ENCODE assay signal across 13 cellular contexts in genomic region chr10:118504044-118504944, GRCh38.
DNase-seq lines count a peak whose midpoint lies in the region; ATAC-seq and TF ChIP-seq lines count a peak whose summit lies in the region.
"Had no signal": no experiment of that assay in that cellular context is flagged by ENCODE, and none has a peak within 500 bp of the region (broad histone marks: within the 10 kb centered on the region; RNA-seq: fewer than 3 reads in every experiment).

No MANE protein-coding gene starts in this region.

- peak; percentile 1 for DNase-seq in DMS 273 (lab: John Stamatoyannopoulos, UW; ENCODE audit: unreplicated experiment)
- DNase-seq in DMS 273 treated with DMSO at 0.1 percent for 48 hours (lab: John Stamatoyannopoulos, UW) = no peak
- peak; percentile 36 to 52 for DNase-seq in NOMO-1 (lab: John Stamatoyannopoulos, UW; ENCODE audit: unreplicated experiment in 2 of 2)
- peak; percentile 61 for DNase-seq in epithelial cell of proximal tubule (ENCODE audit: low read depth)
- no peak for DNase-seq in smooth muscle cell (lab: John Stamatoyannopoulos, UW; ENCODE audit: unreplicated experiment)
- no peak for DNase-seq in chondrocyte (ENCODE audit: low spot score)
- DNase-seq in stimulated activated naive CD8-positive, alpha-beta T cell treated with anti-CD3 and anti-CD28 coated beads, Interleukin-15, amount 100 ng/mL, for 72 hours = no peak
- no peak for DNase-seq in RPMI8226
- DNase-seq: heart right ventricle, NCI-H1417 treated with DMSO at 0.1 percent for 48 hours, WERI-Rb-1 had no signal

- peaks cover 4% of the 10 kb centered on the region for H3K4me1 Mint-ChIP-seq in chondrocyte (ENCODE audit: low read depth)
- no peaks in the 10 kb centered on the region for H3K4me1 Mint-ChIP-seq in stimulated activated naive CD8-positive, alpha-beta T cell treated with anti-CD3 and anti-CD28 coated beads, Interleukin-15, amount 100 ng/mL, for 72 hours

- no peaks in the 10 kb centered on the region for H3K9me3 ChIP-seq in smooth muscle cell (replicated peaks; ENCODE audit: low read depth)
- H3K9me3 ChIP-seq: heart right ventricle had no signal

- H3K27me3 ChIP-seq in smooth muscle cell (ENCODE audit: low read depth) = no peaks in the 10 kb centered on the region

- H3K36me3 Mint-ChIP-seq in chondrocyte (ENCODE audit: low read depth) = no peaks in the 10 kb centered on the region
- H3K36me3 Mint-ChIP-seq: activated naive CD4-positive, alpha-beta T cell treated with anti-CD3 and anti-CD28 coated beads, Interleukin-2, amount 50 U/mL, for 24 hours had no signal

- no peaks in the 10 kb centered on the region for H3F3A ChIP-seq in smooth muscle cell (ENCODE audit: low read depth)

- TF ChIP-seq CTCF in epithelial cell of proximal tubule (conservative IDR thresholded peaks at IDR 0.05; ENCODE audit: low read depth, low read length) (no peak), smooth muscle cell (IDR thresholded peaks at IDR 0.05; ENCODE audit: borderline replicate concordance, insufficient read depth, poor library complexity, severe bottlenecking) (no peak), chondrocyte (IDR thresholded peaks at IDR 0.05) (no peak)

- H3K4me3 Mint-ChIP-seq in chondrocyte (ENCODE audit: unreplicated experiment) = no peak overlapping the region
- no peak overlapping the region for H3K4me3 Mint-ChIP-seq in stimulated activated naive CD8-positive, alpha-beta T cell treated with anti-CD3 and anti-CD28 coated beads, Interleukin-15, amount 100 ng/mL, for 72 hours
- H3K4me3 Mint-ChIP-seq: activated naive CD4-positive, alpha-beta T cell treated with anti-CD3 and anti-CD28 coated beads, Interleukin-2, amount 50 U/mL, for 24 hours had no signal

- ATAC-seq in stimulated activated naive CD8-positive, alpha-beta T cell treated with anti-CD3 and anti-CD28 coated beads, Interleukin-15, amount 100 ng/mL, for 72 hours = no peak

- no peak overlapping the region for H3K4me3 ChIP-seq in epithelial cell of proximal tubule (ENCODE audit: low read depth, low read length)
- H3K4me3 ChIP-seq in smooth muscle cell = no peak overlapping the region
- H3K4me3 ChIP-seq: heart right ventricle had no signal

- no peaks in the 10 kb centered on the region for H4K20me1 ChIP-seq in smooth muscle cell (ENCODE audit: low read depth)

- peak overlapping the region; percentile 12 for H3K27ac ChIP-seq in smooth muscle cell (ENCODE audit: low read depth)
- H3K27ac ChIP-seq: 22Rv1, heart right ventricle, WERI-Rb-1 had no signal

- no peaks in the 10 kb centered on the region for H3K36me3 ChIP-seq in smooth muscle cell (ENCODE audit: low read depth)
- H3K36me3 ChIP-seq: heart right ventricle, WERI-Rb-1 had no signal

- H3K4me1 ChIP-seq in smooth muscle cell (ENCODE audit: low read depth) = no peaks in the 10 kb centered on the region
- H3K4me1 ChIP-seq: heart right ventricle had no signal

- H2AFZ ChIP-seq in smooth muscle cell (ENCODE audit: low read depth) = no peak overlapping the region

- 44% methylated on average over 5 of the region's 5 CpGs for WGBS in smooth muscle cell (ENCODE audit: low lambda C conversion rate)

- H3K4me2 ChIP-seq in smooth muscle cell = no peak overlapping the region

- no peaks in the 10 kb centered on the region for H3K27me3 Mint-ChIP-seq in chondrocyte (ENCODE audit: low read depth)
- H3K27me3 Mint-ChIP-seq in stimulated activated naive CD8-positive, alpha-beta T cell treated with anti-CD3 and anti-CD28 coated beads, Interleukin-15, amount 100 ng/mL, for 72 hours = peaks cover 4% of the 10 kb centered on the region

- no peaks in the 10 kb centered on the region for H3K9me3 Mint-ChIP-seq in chondrocyte (ENCODE audit: low read depth)
- H3K9me3 Mint-ChIP-seq in stimulated activated naive CD8-positive, alpha-beta T cell treated with anti-CD3 and anti-CD28 coated beads, Interleukin-15, amount 100 ng/mL, for 72 hours = no peaks in the 10 kb centered on the region
- H3K9me3 Mint-ChIP-seq: activated naive CD4-positive, alpha-beta T cell treated with anti-CD3 and anti-CD28 coated beads, Interleukin-2, amount 50 U/mL, for 24 hours had no signal

- H3K79me2 ChIP-seq in smooth muscle cell (ENCODE audit: low read depth) = no peaks in the 10 kb centered on the region

- H3K9ac ChIP-seq in smooth muscle cell (ENCODE audit: low read depth) = no peak overlapping the region

- H3K27ac Mint-ChIP-seq in chondrocyte (ENCODE audit: unreplicated experiment) = no peak overlapping the region
- H3K27ac Mint-ChIP-seq in stimulated activated naive CD8-positive, alpha-beta T cell treated with anti-CD3 and anti-CD28 coated beads, Interleukin-15, amount 100 ng/mL, for 72 hours = no peak overlapping the region
- H3K27ac Mint-ChIP-seq: activated naive CD4-positive, alpha-beta T cell treated with anti-CD3 and anti-CD28 coated beads, Interleukin-2, amount 50 U/mL, for 24 hours had no signal

Comparison
In these comparisons a context has a peak if more than half of its experiments do, and no peak if none do; other contexts are left out.
1. DNase-seq: peak in DMS 273 (single experiment), NOMO-1 (2 of 2) and epithelial cell of proximal tubule (single experiment); none in DMS 273 treated with DMSO at 0.1 percent for 48 hours (single experiment), smooth muscle cell (single experiment), chondrocyte (single experiment), stimulated activated naive CD8-positive, alpha-beta T cell treated with anti-CD3 and anti-CD28 coated beads, Interleukin-15, amount 100 ng/mL, for 72 hours (0 of 2) and RPMI8226 (single experiment).